ENCODE assay signal across 28 cellular contexts in genomic region chr9:74762950-74763349, GRCh38.
"Had no signal": no experiment of that assay in that cellular context is flagged by ENCODE, and none has a peak within 500 bp of the region (broad histone marks: within the 10 kb centered on the region; RNA-seq: fewer than 3 reads in every experiment).

No MANE protein-coding gene starts in this region.

- H3K27ac ChIP-seq: ascending aorta, left lung, lower lobe of right lung, neutrophil, sigmoid colon, uterus had no signal

- H3K4me1 ChIP-seq: ascending aorta, left lung, lower lobe of right lung, sigmoid colon, uterus had no signal

- ATAC-seq: left lung, lower lobe of right lung had no signal

- DNase-seq: activated CD4-positive, alpha-beta T cell treated with anti-CD3 and anti-CD28 coated beads for 4 hours; activated CD4-positive, alpha-beta T cell treated with anti-CD3 and anti-CD28 coated beads, Interleukin-2, amount 50 U/mL, for 48 hours; activated CD8-positive, alpha-beta memory T cell treated with anti-CD3 and anti-CD28 coated beads, Interleukin-2, amount 50 U/mL, for 4 hours; activated effector memory CD4-positive, alpha-beta T cell treated with anti-CD3 and anti-CD28 coated beads, Interleukin-2, amount 50 U/mL, for 16 hours; activated naive CD4-positive, alpha-beta T cell treated with anti-CD3 and anti-CD28 coated beads for 36 hours; activated naive CD8-positive, alpha-beta T cell treated with anti-CD3 and anti-CD28 coated beads, Interleukin-2, amount 10 ng/mL, durations not matched to agents 7 days and 5 days; activated T-cell treated with anti-CD3 and anti-CD28 coated beads, Interleukin-2, amount 50 U/mL, for 1 hour; central memory CD4-positive, alpha-beta T cell; effector CD8-positive, alpha-beta T cell; erythroblast; left lung; lower lobe of right lung; mesenchymal stem cell; retina; sigmoid colon; small intestine; stimulated activated CD4-positive, alpha-beta T cell treated with anti-CD3 and anti-CD28 coated beads, Interleukin-4, amount 100 ng/mL, for 24 hours; T-helper 1 cell; uterus had no signal

- H3K9me3 ChIP-seq: ascending aorta, left lung, lower lobe of right lung, neutrophil, sigmoid colon, uterus had no signal

- H3K4me3 Mint-ChIP-seq: activated naive CD4-positive, alpha-beta T cell treated with anti-CD3 and anti-CD28 coated beads for 36 hours; activated naive CD8-positive, alpha-beta T cell treated with anti-CD3 and anti-CD28 coated beads, Interleukin-2, amount 10 ng/mL, durations not matched to agents 7 days and 5 days; activated T-helper 1 cell treated with anti-CD3 and anti-CD28 coated beads, Interleukin-12 subunit alpha, Interleukin-12 subunit beta, Interleukin-2, Interleukin-4 antibody, amounts not matched to agents 30 ng/mL and 10 ng/mL and 1 ng/mL, durations not matched to agents 14 hours and 24 hours and 36 hours; nephron; stimulated activated effector memory CD8-positive, alpha-beta T cell treated with anti-CD3 and anti-CD28 coated beads, Interleukin-12 subunit alpha, Interleukin-12 subunit beta, amount 100 ng/mL, for 72 hours; stimulated activated naive CD8-positive, alpha-beta T cell treated with anti-CD3 and anti-CD28 coated beads, Interleukin-15, Interleukin-2, amounts not matched to agents 100 ng/mL and 50 ng/mL, for 24 hours; T-helper 2 cell treated with Interferon-gamma antibody and Interleukin-4, amounts not matched to agents 5 μg/mL and 100 μg/mL, for 36 hours; type B pancreatic cell had no signal

- H3K9me3 Mint-ChIP-seq: activated naive CD4-positive, alpha-beta T cell treated with anti-CD3 and anti-CD28 coated beads for 36 hours; activated naive CD8-positive, alpha-beta T cell treated with anti-CD3 and anti-CD28 coated beads, Interleukin-2, amount 10 ng/mL, durations not matched to agents 7 days and 5 days; activated T-helper 1 cell treated with anti-CD3 and anti-CD28 coated beads, Interleukin-12 subunit alpha, Interleukin-12 subunit beta, Interleukin-2, Interleukin-4 antibody, amounts not matched to agents 30 ng/mL and 10 ng/mL and 1 ng/mL, durations not matched to agents 14 hours and 24 hours and 36 hours; nephron; stimulated activated effector memory CD8-positive, alpha-beta T cell treated with anti-CD3 and anti-CD28 coated beads, Interleukin-12 subunit alpha, Interleukin-12 subunit beta, amount 100 ng/mL, for 72 hours; stimulated activated naive CD8-positive, alpha-beta T cell treated with anti-CD3 and anti-CD28 coated beads, Interleukin-15, Interleukin-2, amounts not matched to agents 100 ng/mL and 50 ng/mL, for 24 hours; T-helper 2 cell treated with Interferon-gamma antibody and Interleukin-4, amounts not matched to agents 5 μg/mL and 100 μg/mL, for 36 hours; type B pancreatic cell had no signal

- H3K27ac Mint-ChIP-seq: activated naive CD4-positive, alpha-beta T cell treated with anti-CD3 and anti-CD28 coated beads for 36 hours; activated naive CD8-positive, alpha-beta T cell treated with anti-CD3 and anti-CD28 coated beads, Interleukin-2, amount 10 ng/mL, durations not matched to agents 7 days and 5 days; activated T-helper 1 cell treated with anti-CD3 and anti-CD28 coated beads, Interleukin-12 subunit alpha, Interleukin-12 subunit beta, Interleukin-2, Interleukin-4 antibody, amounts not matched to agents 30 ng/mL and 10 ng/mL and 1 ng/mL, durations not matched to agents 14 hours and 24 hours and 36 hours; nephron; stimulated activated effector memory CD8-positive, alpha-beta T cell treated with anti-CD3 and anti-CD28 coated beads, Interleukin-12 subunit alpha, Interleukin-12 subunit beta, amount 100 ng/mL, for 72 hours; stimulated activated naive CD8-positive, alpha-beta T cell treated with anti-CD3 and anti-CD28 coated beads, Interleukin-15, Interleukin-2, amounts not matched to agents 100 ng/mL and 50 ng/mL, for 24 hours; T-helper 2 cell treated with Interferon-gamma antibody and Interleukin-4, amounts not matched to agents 5 μg/mL and 100 μg/mL, for 36 hours; type B pancreatic cell had no signal

- H3K4me1 Mint-ChIP-seq: activated naive CD8-positive, alpha-beta T cell treated with anti-CD3 and anti-CD28 coated beads, Interleukin-2, amount 10 ng/mL, durations not matched to agents 7 days and 5 days; nephron; stimulated activated effector memory CD8-positive, alpha-beta T cell treated with anti-CD3 and anti-CD28 coated beads, Interleukin-12 subunit alpha, Interleukin-12 subunit beta, amount 100 ng/mL, for 72 hours had no signal

- FAIRE-seq: colon, small intestine had no signal

- H3K4me3 ChIP-seq: ascending aorta, left lung, lower lobe of right lung, sigmoid colon, uterus had no signal

- H3K36me3 ChIP-seq: ascending aorta, left lung, lower lobe of right lung, sigmoid colon, uterus had no signal

- H3K27me3 ChIP-seq: ascending aorta, left lung, neutrophil, sigmoid colon, uterus had no signal

- H3K36me3 Mint-ChIP-seq: activated naive CD8-positive, alpha-beta T cell treated with anti-CD3 and anti-CD28 coated beads, Interleukin-2, amount 10 ng/mL, durations not matched to agents 7 days and 5 days; stimulated activated effector memory CD8-positive, alpha-beta T cell treated with anti-CD3 and anti-CD28 coated beads, Interleukin-12 subunit alpha, Interleukin-12 subunit beta, amount 100 ng/mL, for 72 hours; type B pancreatic cell had no signal
